Comparison of ENCODE assay signal across 7 cellular contexts in genomic region chr7:51764981-51765380, GRCh38.
"Had no signal": no experiment of that assay in that cellular context is flagged by ENCODE, and none has a peak within 500 bp of the region (broad histone marks: within the 10 kb centered on the region; RNA-seq: fewer than 3 reads in every experiment).

No MANE protein-coding gene starts in this region.

- H3K4me1 Mint-ChIP-seq: GM23338 had no signal

- H3K27ac Mint-ChIP-seq: GM23338, H9 had no signal

- ATAC-seq: GM23338 had no signal

- FAIRE-seq: H1, H54, HTR-8/SVneo had no signal

- H3K4me3 Mint-ChIP-seq: GM23338, H9 had no signal

- DNase-seq: H9, HCEC 1CT, IMR-90 had no signal

- H3K4me3 ChIP-seq: GM23338 had no signal

- H3K9me3 Mint-ChIP-seq: GM23338, H9 had no signal
